ENCODE assay signal across 8 cellular contexts in the genomic region with DNA sequence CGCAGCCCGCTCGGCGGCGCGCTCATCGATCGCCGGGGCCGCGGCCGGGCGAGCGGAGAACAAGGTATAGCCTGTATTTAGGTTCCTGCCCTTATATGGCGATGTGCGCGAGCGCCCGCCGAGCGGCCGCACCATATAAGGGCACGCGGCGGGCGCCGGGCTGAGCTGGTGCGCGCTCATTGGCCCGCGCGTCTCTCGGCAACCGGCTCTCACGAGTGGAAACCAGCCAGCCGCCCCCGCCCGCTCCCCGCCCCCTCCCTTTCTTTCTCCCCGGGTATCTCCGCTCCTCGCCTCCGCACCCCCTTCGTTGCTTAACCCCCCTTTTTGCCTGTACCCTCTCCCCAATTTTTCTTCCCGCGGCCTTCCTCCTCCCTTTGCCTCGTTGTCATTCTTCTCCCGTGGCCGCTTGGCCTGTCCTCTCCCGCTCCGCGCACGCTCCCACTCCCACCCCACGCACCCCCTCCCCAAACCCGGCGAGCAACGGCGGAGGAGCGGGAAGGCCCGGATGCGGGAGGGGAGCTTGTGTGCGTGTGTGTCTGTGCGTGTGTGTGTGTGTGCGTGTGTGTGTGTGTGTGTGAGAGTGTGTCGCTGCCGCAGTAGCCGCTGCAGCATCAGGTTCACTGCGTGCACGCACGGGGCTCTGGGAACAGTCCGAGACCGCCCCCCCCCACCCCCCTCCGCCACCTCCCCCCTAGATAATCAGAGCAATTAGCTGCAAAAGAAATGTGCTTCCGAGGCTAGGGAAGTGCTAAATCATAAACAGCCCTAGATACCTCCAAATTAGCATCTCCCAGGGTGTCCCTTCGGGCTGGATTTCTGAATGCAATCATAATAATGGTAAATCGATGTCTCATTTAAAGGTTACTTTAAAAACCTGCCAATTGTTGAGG. TPM values are rescaled to one million over a fixed set of nuclear protein-coding genes. Genes with fewer than 3 reads are reported as not detected.
DNase-seq lines count a peak whose midpoint lies in the region; ATAC-seq and TF ChIP-seq lines count a peak whose summit lies in the region.

No MANE protein-coding gene starts in this region.

- ATAC-seq in GM21786 (IDR thresholded peaks at IDR 0.05; ENCODE audit: unreplicated experiment) (peak; percentile 63), Panc1 (peak; percentile 79)
- ATAC-seq in activated T-cell treated with anti-CD3 and anti-CD28 coated beads, Interleukin-2, amount 50 U/mL, for 4 hours, result peak; percentile 95 to 96

- no peak for TF ChIP-seq POLR2A in thyroid gland (IDR thresholded peaks at IDR 0.05)

- CTCF ChIA-PET in Panc1 (lab: Charles Lee), result interaction anchor here (0.6 to 3.3 kb wide), 6 partner anchors 13 to 442 kb away, joined by 3 to 21 read pairs (median 4); partner anchors contain the start of genes CBX4 and CBX8

- H3K27me3 ChIP-seq in Panc1 (ENCODE audit: control insufficient read depth, insufficient read depth, low read length) (no peaks in the 10 kb centered on the region), thyroid gland (peaks cover 78% of the 10 kb centered on the region)

- H3K36me3 ChIP-seq in Panc1 (ENCODE audit: control insufficient read depth, insufficient read depth, low read length), result no peaks in the 10 kb centered on the region
- H3K36me3 ChIP-seq in thyroid gland, result no peaks in the 10 kb centered on the region

- H3K9me3 ChIP-seq in Panc1 (ENCODE audit: control insufficient read depth, insufficient read depth, low read depth, low read length) (no peaks in the 10 kb centered on the region), thyroid gland (no peaks in the 10 kb centered on the region)

- intact Hi-C loops in Panc1 (cut with micrococcal nuclease; ENCODE audit: unreplicated experiment) (loop anchor here (1.0 kb wide), 1 partner anchor 25 kb away; no protein-coding TSS in a partner anchor), thyroid gland (cut with DNase I) (no loop called here)

- H3K9me3 Mint-ChIP-seq in activated T-cell treated with anti-CD3 and anti-CD28 coated beads, Interleukin-2, amount 50 U/mL, for 4 hours, result no peaks in the 10 kb centered on the region

- H3K27me3 Mint-ChIP-seq in activated T-cell treated with anti-CD3 and anti-CD28 coated beads, Interleukin-2, amount 50 U/mL, for 4 hours (ENCODE audit: low read depth), result peaks cover 60% of the 10 kb centered on the region

- H3K27ac ChIP-seq in Panc1 (ENCODE audit: low read length) (no peak overlapping the region), thyroid gland (no peak overlapping the region)

- TF ChIP-seq CTCF in Panc1 (IDR thresholded peaks at IDR 0.05) (no peak), fibroblast of pulmonary artery (IDR thresholded peaks at IDR 0.05; ENCODE audit: low read length, missing control alignments) (no peak), thyroid gland (IDR thresholded peaks at IDR 0.05) (no peak)

- no peak overlapping the region for H3K4me3 Mint-ChIP-seq in activated T-cell treated with anti-CD3 and anti-CD28 coated beads, Interleukin-2, amount 50 U/mL, for 4 hours

- no peaks in the 10 kb centered on the region for H3K36me3 Mint-ChIP-seq in activated T-cell treated with anti-CD3 and anti-CD28 coated beads, Interleukin-2, amount 50 U/mL, for 4 hours (ENCODE audit: insufficient read depth)

- peak; percentile 97 for DNase-seq in DMS 273 (lab: John Stamatoyannopoulos, UW; ENCODE audit: unreplicated experiment)
- peak; percentile 40 for DNase-seq in LHCN-M2 (ENCODE audit: low read depth)
- no peak for DNase-seq in Panc1 (ENCODE audit: low read depth, low spot score)
- peak; percentile 81 for DNase-seq in activated T-cell treated with anti-CD3 and anti-CD28 coated beads, Interleukin-2, amount 50 U/mL, for 4 hours
- peak; percentile 76 for DNase-seq in fibroblast of pulmonary artery (ENCODE audit: low read depth)
- peak in 48 of 56 donors; percentile 11 to 84 (median 58) for DNase-seq in nucleus accumbens (lab: John Stamatoyannopoulos, UW)
- peak; percentile 67 to 70 for DNase-seq in thyroid gland

- POLR2A ChIA-PET in Panc1 (lab: Charles Lee), result interaction anchor here (0.6 to 0.9 kb wide), 4 partner anchors 30 to 558 kb away, joined by 3 to 4 read pairs (median 3); no protein-coding TSS in a partner anchor

- in situ Hi-C loops in Panc1 (cut with HindIII; ENCODE audit: low pct_unique_long_range_greater_than_20kb, low sequenced_read_pairs), result no loop called here

- 2 to 3% methylated on average over 52 of the region's 76 CpGs for WGBS in thyroid gland, 2 donors

- H3K4me1 ChIP-seq in Panc1 (ENCODE audit: control insufficient read depth, insufficient read depth, low read length), result peaks cover 28% of the 10 kb centered on the region
- peaks cover 38 to 58% of the 10 kb centered on the region in 2 donors for H3K4me1 ChIP-seq in thyroid gland

- no TSS peak for BruUV-seq in Panc1 (replicated peaks; lab: Mats Ljungman, UMichigan)

- H3K4me1 Mint-ChIP-seq in activated T-cell treated with anti-CD3 and anti-CD28 coated beads, Interleukin-2, amount 50 U/mL, for 4 hours (ENCODE audit: low read depth), result peaks cover 26% of the 10 kb centered on the region

- H3K4me3 ChIP-seq in Panc1 (ENCODE audit: low read depth in 2 of 2, low read length in 2 of 2), result peak overlapping the region; percentile 43 to 46
- H3K4me3 ChIP-seq in fibroblast of pulmonary artery (replicated peaks; ENCODE audit: low read depth, low read length), result no peak overlapping the region
- no peak overlapping the region for H3K4me3 ChIP-seq in thyroid gland (replicated peaks in 1 of 3)

RNA-seq across cellular contexts. Expression of gene CBX8, which starts 13.5 kb away (rescaled TPM):
- total RNA-seq in LHCN-M2 (2014; rRNA removed) (5.1 and 10.8 TPM in 2 replicates), Panc1 (2021; ENCODE audit: unreplicated experiment) (15.3 TPM), thyroid gland (1 to 10 TPM; 1.7 to 3.5 (median 2.7) TPM)
- polyA plus RNA-seq in LHCN-M2 (2012), result 5.9 TPM
- polyA plus RNA-seq in Panc1 (2012; ENCODE audit: insufficient read length), result 17.3 TPM
- 1 to 10 TPM; 1.7 to 4.3 (median 3.1) TPM for total RNA-seq in activated T-cell treated with anti-CD3 and anti-CD28 coated beads, Interleukin-2, amount 50 U/mL, for 4 hours

RNA-seq across cellular contexts. Expression of gene CBX4, which starts 28.9 kb away (rescaled TPM):
- total RNA-seq in LHCN-M2 (2014; rRNA removed) (18.1 and 18.5 TPM in 2 replicates), Panc1 (2021; ENCODE audit: unreplicated experiment) (48.6 TPM), thyroid gland (10 to 100 TPM in 3 of 4 donors, 1 to 10 TPM in 1; 5.6 to 17.2 (median 13.5) TPM)
- polyA plus RNA-seq in LHCN-M2 (2012), result 8.9 TPM
- polyA plus RNA-seq in Panc1 (2012; ENCODE audit: insufficient read length), result 39.2 TPM
- 10 to 100 TPM; 15.3 to 16.4 (median 15.3) TPM for total RNA-seq in activated T-cell treated with anti-CD3 and anti-CD28 coated beads, Interleukin-2, amount 50 U/mL, for 4 hours

RNA-seq across cellular contexts. Expression of gene CBX2, which starts 32.4 kb away (rescaled TPM):
- total RNA-seq in LHCN-M2 (2014; rRNA removed) (6.7 and 6.8 TPM in 2 replicates), Panc1 (2021; ENCODE audit: unreplicated experiment) (9.0 TPM), thyroid gland (1 to 10 TPM in 3 of 4 donors, under 1 TPM in 1; 0.54 to 1.7 (median 1.1) TPM)
- 4.6 TPM for polyA plus RNA-seq in LHCN-M2 (2012)
- polyA plus RNA-seq in Panc1 (2012; ENCODE audit: insufficient read length), result 5.9 TPM
- 1 to 10 TPM; 1.0 to 2.6 (median 1.4) TPM for total RNA-seq in activated T-cell treated with anti-CD3 and anti-CD28 coated beads, Interleukin-2, amount 50 U/mL, for 4 hours

Comparison
In these comparisons a context has a peak if more than half of its experiments do, and no peak if none do; other contexts are left out.
1. H3K4me3 ChIP-seq: peak in Panc1 (2 of 2); none in fibroblast of pulmonary artery (single experiment) and thyroid gland (0 of 3).
2. Peak in every context shown above with its lines, with median percentiles within 50 percentile points of each other: ATAC-seq.